In the genomic region with DNA sequence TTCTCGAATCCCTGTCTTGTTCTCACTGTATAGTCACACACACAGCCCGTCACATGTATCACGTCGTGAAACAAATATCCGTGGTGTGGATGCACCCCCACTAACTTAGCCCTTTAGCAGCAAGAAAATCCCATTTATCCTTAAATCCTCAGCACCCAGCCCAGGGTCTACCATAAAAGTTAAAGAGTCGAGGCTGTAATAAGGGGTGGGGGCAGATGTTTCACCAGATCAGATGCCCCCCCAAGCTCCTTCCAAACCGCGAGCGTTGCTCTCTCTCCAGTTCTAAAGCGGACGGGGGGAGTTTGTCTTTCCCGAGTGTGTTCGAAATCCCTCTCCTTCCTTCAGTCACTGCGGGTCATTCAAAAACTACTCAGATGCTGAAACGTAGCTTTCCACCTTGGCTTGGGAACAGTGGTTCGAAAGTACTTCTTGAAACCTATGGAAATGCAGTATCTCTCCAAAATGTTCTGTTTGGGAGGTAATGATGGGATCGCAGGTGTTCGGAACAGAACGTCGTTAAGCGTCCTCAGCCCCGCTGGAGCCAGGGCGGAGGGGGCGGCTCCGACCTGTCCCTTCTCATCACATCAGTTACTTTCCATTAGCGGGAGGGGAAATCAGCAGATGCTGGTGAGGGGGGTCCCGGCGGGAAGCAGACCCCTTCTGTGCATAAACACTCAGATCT, we compare ENCODE assay signal across 12 cellular contexts.
DNase-seq lines count a peak whose midpoint lies in the region; ATAC-seq, FAIRE-seq and TF ChIP-seq lines count a peak whose summit lies in the region.
"Had no signal": no experiment of that assay in that cellular context is flagged by ENCODE, and none has a peak within 500 bp of the region (broad histone marks: within the 10 kb centered on the region; RNA-seq: fewer than 3 reads in every experiment).

No MANE protein-coding gene starts in this region.

- H3K18ac ChIP-seq in mesenchymal stem cell (ENCODE audit: low read depth in 1 of 2, low read length in 2 of 2): no peak overlapping the region

- no peak overlapping the region for H3K14ac ChIP-seq in mesenchymal stem cell (ENCODE audit: low read length in 2 of 2)

- no peak overlapping the region for H3K9ac ChIP-seq in mesenchymal stem cell (ENCODE audit: low read length)

- H3K4me1 Mint-ChIP-seq in activated naive CD4-positive, alpha-beta T cell treated with anti-CD3 and anti-CD28 coated beads, Interleukin-2, amount 50 U/mL, for 24 hours: peaks cover 22% of the 10 kb centered on the region
- peaks cover 11% of the 10 kb centered on the region for H3K4me1 Mint-ChIP-seq in type B pancreatic cell (ENCODE audit: unreplicated experiment)

- peak overlapping the region; percentile 69 for H3K27ac Mint-ChIP-seq in activated naive CD4-positive, alpha-beta T cell treated with anti-CD3 and anti-CD28 coated beads, Interleukin-2, amount 50 U/mL, for 24 hours
- H3K27ac Mint-ChIP-seq in type B pancreatic cell: no peak overlapping the region

- no peak overlapping the region for H3K23ac ChIP-seq in mesenchymal stem cell (ENCODE audit: low read length in 2 of 2)

- H3K4ac ChIP-seq in mesenchymal stem cell (ENCODE audit: low read depth in 1 of 2, low read length in 2 of 2): no peak overlapping the region

- H3K9me3 ChIP-seq in mesenchymal stem cell (ENCODE audit: control insufficient read depth, low read length): peaks cover 2% of the 10 kb centered on the region

- H2BK12ac ChIP-seq in mesenchymal stem cell (ENCODE audit: low read length in 2 of 2): no peak overlapping the region

- no peak overlapping the region for H2BK5ac ChIP-seq in mesenchymal stem cell (ENCODE audit: low read depth, low read length, poor library complexity, severe bottlenecking)

- peaks cover 3% of the 10 kb centered on the region for H3K4me1 ChIP-seq in mesenchymal stem cell (ENCODE audit: control insufficient read depth, insufficient read depth, low read depth, low read length)

- H2BK120ac ChIP-seq in mesenchymal stem cell (ENCODE audit: low read depth, low read length): no peak overlapping the region

- H3K4me2 ChIP-seq in mesenchymal stem cell (ENCODE audit: low read length, poor library complexity, severe bottlenecking): no peak overlapping the region

- no peaks in the 10 kb centered on the region for H3K9me3 Mint-ChIP-seq in activated naive CD4-positive, alpha-beta T cell treated with anti-CD3 and anti-CD28 coated beads, Interleukin-2, amount 50 U/mL, for 24 hours
- H3K9me3 Mint-ChIP-seq in type B pancreatic cell: no peaks in the 10 kb centered on the region

- no peak for TF ChIP-seq CTCF in type B pancreatic cell (conservative IDR thresholded peaks at IDR 0.05)

- ATAC-seq in GM18909 (IDR thresholded peaks at IDR 0.05; ENCODE audit: poor library complexity, unreplicated experiment): no peak

- H3K27ac ChIP-seq in mesenchymal stem cell (ENCODE audit: low read length, poor library complexity, severe bottlenecking): no peak overlapping the region
- H3K27ac ChIP-seq: C4-2B, cardiac muscle cell had no signal

- peaks cover 43% of the 10 kb centered on the region in 2 experiments for H3K27me3 ChIP-seq in mesenchymal stem cell (ENCODE audit: control insufficient read depth in 1 of 2, insufficient read depth in 1 of 2, low read length in 2 of 2)

- peaks cover 8% of the 10 kb centered on the region for H3K27me3 Mint-ChIP-seq in activated naive CD4-positive, alpha-beta T cell treated with anti-CD3 and anti-CD28 coated beads, Interleukin-2, amount 50 U/mL, for 24 hours
- H3K27me3 Mint-ChIP-seq in type B pancreatic cell: peaks cover 72% of the 10 kb centered on the region

- no peak overlapping the region for H3K4me3 ChIP-seq in mesenchymal stem cell (ENCODE audit: insufficient read depth in 1 of 2, low read depth in 1 of 2, low read length in 2 of 2)

- WGBS in mesenchymal stem cell: 15% methylated on average over 24 of the region's 28 CpGs

- H3K36me3 ChIP-seq in mesenchymal stem cell (ENCODE audit: control insufficient read depth in 1 of 2, insufficient read depth in 2 of 2, low read depth in 1 of 2, low read length in 2 of 2): no peaks in the 10 kb centered on the region
- H3K36me3 ChIP-seq: cardiac muscle cell had no signal

- no peak for DNase-seq in activated naive CD4-positive, alpha-beta T cell treated with Interleukin-2 at 50 U/mL for 16 hours
- peak; percentile 48 for DNase-seq in activated CD8-positive, alpha-beta memory T cell treated with anti-CD3 and anti-CD28 coated beads, Interleukin-2, amount 50 U/mL, for 48 hours
- DNase-seq in mesenchymal stem cell (no peak), type B pancreatic cell (ENCODE audit: extremely low spot score, unreplicated experiment) (peak; percentile 45), RCC 7860 (ENCODE audit: low spot score) (no peak), anterior cingulate cortex (lab: John Stamatoyannopoulos, UW) (no peak)
- DNase-seq: stimulated activated CD4-positive, alpha-beta T cell treated with anti-CD3 and anti-CD28 coated beads, Interleukin-2, amount 100 ng/mL, for 48 hours had no signal

- H4K91ac ChIP-seq in mesenchymal stem cell (ENCODE audit: low read length): peak overlapping the region; percentile 7

- no peak for FAIRE-seq in RCC 7860 (lab: Jason Lieb, UNC)
- FAIRE-seq: kidney had no signal

- H3K4me3 Mint-ChIP-seq in activated naive CD4-positive, alpha-beta T cell treated with anti-CD3 and anti-CD28 coated beads, Interleukin-2, amount 50 U/mL, for 24 hours: peak overlapping the region; percentile 79
- H3K4me3 Mint-ChIP-seq in type B pancreatic cell: peak overlapping the region; percentile 67

- H2AFZ ChIP-seq in mesenchymal stem cell (ENCODE audit: low read depth, low read length): no peak overlapping the region

- H3K36me3 Mint-ChIP-seq in activated naive CD4-positive, alpha-beta T cell treated with anti-CD3 and anti-CD28 coated beads, Interleukin-2, amount 50 U/mL, for 24 hours: no peaks in the 10 kb centered on the region
- H3K36me3 Mint-ChIP-seq in type B pancreatic cell: no peaks in the 10 kb centered on the region

- no peak overlapping the region for H4K8ac ChIP-seq in mesenchymal stem cell (ENCODE audit: low read length)

- H2AK5ac ChIP-seq in mesenchymal stem cell (ENCODE audit: low read length, severe bottlenecking): no peak overlapping the region

- H2BK15ac ChIP-seq in mesenchymal stem cell (ENCODE audit: low read depth, poor library complexity, severe bottlenecking): no peak overlapping the region

- no peaks in the 10 kb centered on the region for H3K79me1 ChIP-seq in mesenchymal stem cell (replicated peaks; ENCODE audit: low read length, poor library complexity, severe bottlenecking)

Comparison
In these comparisons a context has a peak if more than half of its experiments do, and no peak if none do; other contexts are left out.
1. DNase-seq: peak in activated CD8-positive, alpha-beta memory T cell treated with anti-CD3 and anti-CD28 coated beads, Interleukin-2, amount 50 U/mL, for 48 hours (single experiment) and type B pancreatic cell (single experiment); none in activated naive CD4-positive, alpha-beta T cell treated with Interleukin-2 at 50 U/mL for 16 hours (single experiment), mesenchymal stem cell (single experiment), RCC 7860 (single experiment) and anterior cingulate cortex (0 of 58).